8 cellular contexts compared by ENCODE assay signal in genomic region chr1:7770620-7770938, GRCh38. TPM values are rescaled to one million over a fixed set of nuclear protein-coding genes. Genes with fewer than 3 reads are reported as not detected.
A peak's percentile ranks its signal among the peaks of the same experiment; 100 is the strongest.
DNase-seq lines count a peak whose midpoint lies in the region; ATAC-seq and TF ChIP-seq lines count a peak whose summit lies in the region.

No MANE protein-coding gene starts in this region.

- peaks cover 22% of the 10 kb centered on the region for H3K27me3 Mint-ChIP-seq in activated T-cell treated with anti-CD3 and anti-CD28 coated beads, Interleukin-2, amount 50 U/mL, for 72 hours (ENCODE audit: low read depth)

- no peak for TF ChIP-seq CTCF in VCaP (conservative IDR thresholded peaks at IDR 0.05)
- TF ChIP-seq CTCF in cardiac muscle cell (IDR thresholded peaks at IDR 0.05; ENCODE audit: low read depth, low read length), result no peak

- no peaks in the 10 kb centered on the region for H3K9me3 Mint-ChIP-seq in activated T-cell treated with anti-CD3 and anti-CD28 coated beads, Interleukin-2, amount 50 U/mL, for 72 hours

- H3K4me3 ChIP-seq in cardiac muscle cell (peak overlapping the region; percentile 70), skeletal muscle cell (ENCODE audit: low read depth, low read length) (peak overlapping the region; percentile 89)

- no peaks in the 10 kb centered on the region for H3K27me3 ChIP-seq in cardiac muscle cell

- no peaks in the 10 kb centered on the region for H3K9me3 ChIP-seq in cardiac muscle cell (ENCODE audit: low read depth)

- peak in 1 of 2 donors; percentile 2 for ATAC-seq in activated T-cell treated with anti-CD3 and anti-CD28 coated beads, Interleukin-2, amount 50 U/mL, for 72 hours (replicated peaks in 1 of 2)

- H3K36me3 Mint-ChIP-seq in activated T-cell treated with anti-CD3 and anti-CD28 coated beads, Interleukin-2, amount 50 U/mL, for 72 hours (ENCODE audit: insufficient read depth in 2 of 2), result peaks cover 3 to 5% of the 10 kb centered on the region in 2 donors

- H3K4me1 ChIP-seq in cardiac muscle cell (ENCODE audit: low read depth), result no peaks in the 10 kb centered on the region

- peaks cover 39% of the 10 kb centered on the region for H3K4me1 Mint-ChIP-seq in activated T-cell treated with anti-CD3 and anti-CD28 coated beads, Interleukin-2, amount 50 U/mL, for 72 hours (ENCODE audit: low read depth)

- DNase-seq in activated T-cell treated with anti-CD3 and anti-CD28 coated beads, Interleukin-2, amount 50 U/mL, for 72 hours, result no peak
- DNase-seq in activated T-cell treated with anti-CD3 and anti-CD28 coated beads, Interleukin-2, amount 50 U/mL, for 48 hours, result no peak
- DNase-seq in cardiac muscle cell (ENCODE audit: low read depth in 1 of 2, low spot score in 1 of 2) (no peak), skeletal muscle cell (ENCODE audit: low read depth) (no peak), mesenteric fat pad (ENCODE audit: low spot score) (no peak), COR-L47 (lab: John Stamatoyannopoulos, UW) (no peak)
- DNase-seq in stimulated activated naive CD4-positive, alpha-beta T cell (lab: John Stamatoyannopoulos, UW), result no peak

- H3K27ac ChIP-seq in VCaP (peak overlapping the region; percentile 84), cardiac muscle cell (peak overlapping the region; percentile 90)

- H3K36me3 ChIP-seq in cardiac muscle cell, result peaks cover 17% of the 10 kb centered on the region

- peak overlapping the region; percentile 86 to 96 for H3K4me3 Mint-ChIP-seq in activated T-cell treated with anti-CD3 and anti-CD28 coated beads, Interleukin-2, amount 50 U/mL, for 72 hours

- H3K27ac Mint-ChIP-seq in activated T-cell treated with anti-CD3 and anti-CD28 coated beads, Interleukin-2, amount 50 U/mL, for 72 hours, result peak overlapping the region; percentile 12

RNA-seq across cellular contexts. Expression of gene VAMP3, which starts 0.5 kb away (rescaled TPM):
- 10 to 100 TPM; 19.7 to 21.7 TPM for total RNA-seq in activated T-cell treated with anti-CD3 and anti-CD28 coated beads, Interleukin-2, amount 50 U/mL, for 72 hours
- total RNA-seq in cardiac muscle cell, result 45.6 and 51.2 TPM in 2 replicates
- polyA plus RNA-seq in cardiac muscle cell, result 68.4 and 88.3 TPM in 2 replicates
- total RNA-seq in mesenteric fat pad, result 114 TPM

RNA-seq across cellular contexts. Expression of gene PER3, which starts 13.5 kb away (rescaled TPM):
- 1 to 10 TPM; 1.2 to 1.3 TPM for total RNA-seq in activated T-cell treated with anti-CD3 and anti-CD28 coated beads, Interleukin-2, amount 50 U/mL, for 72 hours
- total RNA-seq in cardiac muscle cell (1.9 and 13.2 TPM in 2 replicates), mesenteric fat pad (7.4 TPM)
- 2.9 and 12.9 TPM in 2 replicates for polyA plus RNA-seq in cardiac muscle cell
